1 cellular context compared by ENCODE assay signal in genomic region chr17:78130439-78131101, GRCh38.
TF ChIP-seq lines count a peak whose summit lies in the region.

Gene TMC8 (plus strand): TSS chr17:78130771. CDS start chr17:78131589, 818 bp downstream.

TF ChIP-seq in GM12878, 131 proteins besides CTCF, POLR2A, EP300 and RAD21 (continued from another document):
- TF ChIP-seq CBFB (IDR thresholded peaks at IDR 0.05; ENCODE audit: low read depth) (no peak), SIX5 (IDR thresholded peaks at IDR 0.05; ENCODE audit: low read depth, low read length, severe bottlenecking) (no peak), NR2C2 (IDR thresholded peaks at IDR 0.05; ENCODE audit: borderline replicate concordance, control insufficient read depth, insufficient read length, low read depth) (no peak), SMAD1 (IDR thresholded peaks at IDR 0.05; ENCODE audit: low read depth, partially characterized antibody) (peak; percentile 79), ZNF217 (IDR thresholded peaks at IDR 0.05) (no peak), PAX8 (IDR thresholded peaks at IDR 0.05) (no peak), ZBTB40 (IDR thresholded peaks at IDR 0.05; ENCODE audit: borderline replicate concordance) (peak; percentile 48; the same call in 1 of the 2 replicates), BCLAF1 (IDR thresholded peaks at IDR 0.05) (no peak), CUX1 (IDR thresholded peaks at IDR 0.05; ENCODE audit: insufficient replicate concordance, low read depth, low read length) (no peak), MXI1 (IDR thresholded peaks at IDR 0.05; ENCODE audit: low read depth, low read length) (peak; percentile 44; the same call in 1 of the 2 replicates), IRF5 (IDR thresholded peaks at IDR 0.05; ENCODE audit: borderline replicate concordance) (no peak), RBBP5 (conservative IDR thresholded peaks at IDR 0.05) (no peak), KLF5 (IDR thresholded peaks at IDR 0.05; ENCODE audit: partially characterized antibody) (no peak), ZBTB11 (CRISPR knock-in tag; IDR thresholded peaks at IDR 0.05) (no peak), SKIL (IDR thresholded peaks at IDR 0.05; ENCODE audit: low read depth, poor library complexity, severe bottlenecking) (no peak), CHD4 (IDR thresholded peaks at IDR 0.05) (no peak), MEF2A (IDR thresholded peaks at IDR 0.05; ENCODE audit: insufficient read depth, low read depth, low read length) (no peak), MTA2 (IDR thresholded peaks at IDR 0.05; ENCODE audit: low read depth) (peak; percentile 41; the same call in 1 of the 2 replicates), FOXM1 (IDR thresholded peaks at IDR 0.05; ENCODE audit: low read depth, low read length) (no peak), PKNOX1 (IDR thresholded peaks at IDR 0.05) (peak; percentile 50), E4F1 (IDR thresholded peaks at IDR 0.05; ENCODE audit: borderline replicate concordance, partially characterized antibody) (no peak), MYB (IDR thresholded peaks at IDR 0.05; ENCODE audit: borderline replicate concordance, low read depth, low read length) (no peak), SREBF1 (IDR thresholded peaks at IDR 0.05; ENCODE audit: low read length) (no peak), CREM (IDR thresholded peaks at IDR 0.05; ENCODE audit: low read depth) (0 out of 2 replicates have a peak, but pooled peaks have one; percentile 22), SREBF2 (IDR thresholded peaks at IDR 0.05; ENCODE audit: low read length) (no peak)
